Comparison of ENCODE assay signal across 8 cellular contexts in genomic region chr9:93119703-93119952, GRCh38. TPM values are rescaled to one million over a fixed set of nuclear protein-coding genes. Genes with fewer than 3 reads are reported as not detected.
DNase-seq lines count a peak whose midpoint lies in the region; ATAC-seq and TF ChIP-seq lines count a peak whose summit lies in the region.
"Had no signal": no experiment of that assay in that cellular context is flagged by ENCODE, and none has a peak within 500 bp of the region (broad histone marks: within the 10 kb centered on the region; RNA-seq: fewer than 3 reads in every experiment).

No MANE protein-coding gene starts in this region.

- no peak for DNase-seq in NOMO-1 treated with DMSO at 0.1 percent for 48 hours (lab: John Stamatoyannopoulos, UW; ENCODE audit: unreplicated experiment)
- DNase-seq in inferior parietal cortex (ENCODE audit: extremely low spot score) = no peak
- no peak for DNase-seq in NCI-H774 (lab: John Stamatoyannopoulos, UW)
- DNase-seq: NCI-H2081 had no signal

- WGBS in liver = 73% methylated on average over 5 of the region's 5 CpGs

- H3K27ac Mint-ChIP-seq in activated T-helper 17 cell treated with anti-CD3 and anti-CD28 coated beads, Interleukin-2, amount 50 U/mL, for 72 hours = peak overlapping the region; percentile 20

- peak; percentile 12 for ATAC-seq in HG02852 (IDR thresholded peaks at IDR 0.05; ENCODE audit: unreplicated experiment)
- no peak for ATAC-seq in activated T-helper 17 cell treated with anti-CD3 and anti-CD28 coated beads, Interleukin-2, amount 50 U/mL, for 72 hours (replicated peaks)

- H3K4me3 ChIP-seq in liver (ENCODE audit: low read depth in 1 of 3, low read length in 3 of 3) = no peak overlapping the region
- peak overlapping the region in 1 of 2 donors; percentile 49 for H3K4me3 ChIP-seq in stomach smooth muscle (ENCODE audit: low read length in 2 of 2)

- H3K27ac ChIP-seq in liver (ENCODE audit: low read depth in 1 of 2, low read length in 2 of 2) = peak overlapping the region; percentile 83 to 84
- H3K27ac ChIP-seq in stomach smooth muscle (ENCODE audit: low read length) = peak overlapping the region; percentile 60

- H3K4me3 Mint-ChIP-seq in activated T-helper 17 cell treated with anti-CD3 and anti-CD28 coated beads, Interleukin-2, amount 50 U/mL, for 72 hours = peak overlapping the region; percentile 49

- no peak for TF ChIP-seq RAD21 in liver (IDR thresholded peaks at IDR 0.05)

- no peaks in the 10 kb centered on the region for H3K27me3 Mint-ChIP-seq in activated T-helper 17 cell treated with anti-CD3 and anti-CD28 coated beads, Interleukin-2, amount 50 U/mL, for 72 hours

- TF ChIP-seq CTCF in liver (IDR thresholded peaks at IDR 0.05; ENCODE audit: low read depth, low read length, missing input control) = no peak

- no peaks in the 10 kb centered on the region for H3K27me3 ChIP-seq in liver (ENCODE audit: control insufficient read depth in 4 of 4, insufficient read depth in 4 of 4, low read length in 3 of 4)
- H3K27me3 ChIP-seq in stomach smooth muscle (ENCODE audit: control insufficient read depth in 1 of 2, insufficient read depth in 2 of 2, low read length in 2 of 2) = no peaks in the 10 kb centered on the region

- no peaks in the 10 kb centered on the region for H3K9me3 Mint-ChIP-seq in activated T-helper 17 cell treated with anti-CD3 and anti-CD28 coated beads, Interleukin-2, amount 50 U/mL, for 72 hours

- H3K4me1 ChIP-seq in liver (ENCODE audit: control insufficient read depth in 4 of 4, insufficient read depth in 4 of 4, low read length in 3 of 4) (peaks cover 0 to 23% (median 16%) of the 10 kb centered on the region in 4 donors), stomach smooth muscle (ENCODE audit: control insufficient read depth, insufficient read depth, low read length) (peaks cover 27% of the 10 kb centered on the region)

- no peak overlapping the region for H3K9ac ChIP-seq in liver (ENCODE audit: low read depth in 1 of 2, low read length in 2 of 2)
- H3K9ac ChIP-seq in stomach smooth muscle (ENCODE audit: low read length in 2 of 2) = peak overlapping the region in 1 of 2 donors; percentile 43

- H3K36me3 ChIP-seq in liver (ENCODE audit: control insufficient read depth in 4 of 4, insufficient read depth in 3 of 4, low read depth in 1 of 4, low read length in 3 of 4) = peaks cover 0 to 15% (median 9%) of the 10 kb centered on the region in 4 donors
- H3K36me3 ChIP-seq in stomach smooth muscle (ENCODE audit: control insufficient read depth in 2 of 2, insufficient read depth in 2 of 2, low read length in 2 of 2) = peaks cover 17 to 20% of the 10 kb centered on the region in 2 donors

- H3K9me3 ChIP-seq in liver (ENCODE audit: control insufficient read depth in 4 of 4, low read length in 3 of 4) = no peaks in the 10 kb centered on the region
- no peaks in the 10 kb centered on the region for H3K9me3 ChIP-seq in stomach smooth muscle (ENCODE audit: control insufficient read depth in 2 of 2, low read length in 2 of 2)

- H3K36me3 Mint-ChIP-seq in activated T-helper 17 cell treated with anti-CD3 and anti-CD28 coated beads, Interleukin-2, amount 50 U/mL, for 72 hours (ENCODE audit: low read depth) = peaks cover 63% of the 10 kb centered on the region

- H3K4me1 Mint-ChIP-seq in activated T-helper 17 cell treated with anti-CD3 and anti-CD28 coated beads, Interleukin-2, amount 50 U/mL, for 72 hours = peaks cover 23% of the 10 kb centered on the region

TF ChIP-seq in liver, 16 proteins besides CTCF, POLR2A, EP300 and RAD21:
- TF ChIP-seq GABPA (IDR thresholded peaks at IDR 0.05 in 1 of 2, conservative IDR thresholded peaks at IDR 0.05 in 1 of 2) (no peak), SP1 (IDR thresholded peaks at IDR 0.05) (no peak), FOXA2 (IDR thresholded peaks at IDR 0.05) (no peak), TAF1 (conservative IDR thresholded peaks at IDR 0.05) (no peak), HNF4A (conservative IDR thresholded peaks at IDR 0.05) (no peak), ATF3 (IDR thresholded peaks at IDR 0.05) (no peak)

RNA-seq across cellular contexts. Expression of gene NINJ1, which starts 14.4 kb away (rescaled TPM):
- 100 to 1,000 TPM in 1 of 2 donors, 10 to 100 TPM in 1; 56.0 to 197 TPM for total RNA-seq in activated T-helper 17 cell treated with anti-CD3 and anti-CD28 coated beads, Interleukin-2, amount 50 U/mL, for 72 hours
- total RNA-seq in liver = 10 to 100 TPM; 31.2 to 40.0 TPM
- polyA plus RNA-seq in liver = 10 to 100 TPM; 70.4 to 72.1 TPM

RNA-seq across cellular contexts. Expression of gene CARD19, which starts 23.6 kb away (rescaled TPM):
- total RNA-seq in activated T-helper 17 cell treated with anti-CD3 and anti-CD28 coated beads, Interleukin-2, amount 50 U/mL, for 72 hours = 10 to 100 TPM; 83.6 to 87.3 TPM
- 10 to 100 TPM; 13.0 to 15.5 TPM for total RNA-seq in liver
- polyA plus RNA-seq in liver = 10 to 100 TPM; 17.2 to 18.2 TPM

Comparison
In these comparisons a context has a peak if more than half of its experiments do, and no peak if none do; other contexts are left out.
1. RNA of gene CARD19, which starts 23.6 kb away (total RNA-seq): 83.6 to 87.3 TPM in activated T-helper 17 cell treated with anti-CD3 and anti-CD28 coated beads, Interleukin-2, amount 50 U/mL, for 72 hours; 13.0 to 15.5 TPM in liver; every median in the first group is over 4 times any median in the second.